Comparison of ENCODE assay signal across 2 cellular contexts in the genomic region with DNA sequence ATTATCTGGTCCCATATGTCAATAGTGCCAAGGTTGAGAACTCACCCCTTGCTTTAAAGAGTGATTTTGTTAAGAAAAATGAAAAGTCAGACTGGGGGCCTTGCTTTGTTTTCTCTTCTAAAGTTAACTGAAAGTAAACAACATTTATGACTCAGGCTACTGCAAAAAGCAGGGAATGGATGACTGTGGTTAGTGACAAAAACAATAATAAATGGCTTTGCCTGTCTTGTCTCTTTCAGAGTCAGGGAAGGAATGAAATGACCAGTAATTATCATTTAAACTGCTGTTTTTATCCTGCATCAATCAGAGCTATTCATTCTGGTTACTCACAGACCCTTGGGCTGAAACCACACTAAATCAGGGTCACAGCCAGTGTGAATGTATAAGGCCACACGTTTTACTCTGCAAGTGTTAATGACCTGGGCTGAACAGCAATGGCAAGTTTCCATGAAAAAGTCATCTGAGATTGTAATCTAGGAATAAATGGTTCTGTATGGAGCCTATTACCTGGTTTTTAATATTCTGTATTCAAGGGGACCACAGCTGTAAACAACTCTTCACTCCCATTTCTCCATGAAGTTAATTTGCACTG.
TF ChIP-seq lines count a peak whose summit lies in the region.

No MANE protein-coding gene starts in this region.

TF ChIP-seq in IMR-90, 13 proteins besides CTCF, POLR2A, EP300 and RAD21:
- peak; percentile 49 for TF ChIP-seq FOS (IDR thresholded peaks at IDR 0.05; ENCODE audit: low read depth, low read length)
- peak; percentile 29; the same call in 1 of the 2 replicates for TF ChIP-seq BHLHE40 (IDR thresholded peaks at IDR 0.05; ENCODE audit: low read depth, low read length)
- TF ChIP-seq NFE2L2 (IDR thresholded peaks at IDR 0.05; ENCODE audit: low read depth, low read length), result no peak
- TF ChIP-seq MAFK (IDR thresholded peaks at IDR 0.05; ENCODE audit: low read depth, low read length), result 0 out of 2 replicates have a peak, but pooled peaks have one; percentile 65

TF ChIP-seq in GM12878, 131 proteins besides CTCF, POLR2A, EP300 and RAD21:
- TF ChIP-seq WRNIP1 (IDR thresholded peaks at IDR 0.05; ENCODE audit: borderline replicate concordance, low read depth, low read length), result no peak
- peak; percentile 17; the same call in 1 of the 2 replicates for TF ChIP-seq RUNX3 (IDR thresholded peaks at IDR 0.05; ENCODE audit: low read length)
